Comparison of ENCODE assay signal across 25 cellular contexts in genomic region chr9:119086590-119086989, GRCh38.
"Had no signal": no experiment of that assay in that cellular context is flagged by ENCODE, and none has a peak within 500 bp of the region (broad histone marks: within the 10 kb centered on the region; RNA-seq: fewer than 3 reads in every experiment).

No MANE protein-coding gene starts in this region.

- H3K4me3 ChIP-seq: body of pancreas, cardiac muscle cell, esophagus squamous epithelium, gastrocnemius medialis, lower lobe of right lung, uterus had no signal

- H3K9me3 Mint-ChIP-seq: endodermal cell had no signal

- H3K4me1 Mint-ChIP-seq: activated naive CD4-positive, alpha-beta T cell treated with anti-CD3 and anti-CD28 coated beads, Interleukin-2, amount 50 U/mL, for 24 hours; immature natural killer cell; naive B cell; stimulated activated naive B cell treated with anti-CD40 and anti-IgM and Interleukin-4, amounts not matched to agents 10 μg/mL and 1 μg/mL and 100 μg/mL, for 72 hours had no signal

- H3K27me3 Mint-ChIP-seq: activated naive CD4-positive, alpha-beta T cell treated with anti-CD3 and anti-CD28 coated beads, Interleukin-2, amount 50 U/mL, for 24 hours; stimulated activated naive B cell treated with anti-CD40 and anti-IgM and Interleukin-4, amounts not matched to agents 10 μg/mL and 1 μg/mL and 100 μg/mL, for 72 hours had no signal

- H3K27ac ChIP-seq: body of pancreas, cardiac muscle cell, esophagus squamous epithelium, gastrocnemius medialis, lower lobe of right lung, uterus, VCaP had no signal

- H3K4me1 ChIP-seq: body of pancreas, esophagus squamous epithelium, lower lobe of right lung, uterus had no signal

- H3K36me3 Mint-ChIP-seq: activated naive CD4-positive, alpha-beta T cell treated with anti-CD3 and anti-CD28 coated beads, Interleukin-2, amount 50 U/mL, for 24 hours; immature natural killer cell; naive B cell; stimulated activated naive B cell treated with anti-CD40 and anti-IgM and Interleukin-4, amounts not matched to agents 10 μg/mL and 1 μg/mL and 100 μg/mL, for 72 hours had no signal

- DNase-seq: activated CD4-positive, alpha-beta T cell treated with anti-CD3 and anti-CD28 coated beads for 1 hour; activated CD4-positive, alpha-beta T cell treated with anti-CD3 and anti-CD28 coated beads, Interleukin-2, amount 50 U/mL, for 1 hour; activated CD8-positive, alpha-beta T cell treated with anti-CD3 and anti-CD28 coated beads, Interleukin-2, amount 10 ng/mL, durations not matched to agents 7 days and 5 days; activated gamma-delta T cell treated with Interleukin-2 at 50 U/mL for 16 hours; anterior cingulate cortex; body of pancreas; cortex of kidney; endodermal cell; esophagus squamous epithelium; gastrocnemius medialis; hippocampal formation; immature natural killer cell; lower lobe of right lung; naive B cell; occipital lobe; small intestine; stimulated activated naive B cell treated with anti-CD40 and anti-IgM and Interleukin-4, amounts not matched to agents 10 μg/mL and 1 μg/mL and 100 μg/mL, for 72 hours; trophoblast cell; uterus had no signal

- H3K27ac Mint-ChIP-seq: activated CD8-positive, alpha-beta T cell treated with anti-CD3 and anti-CD28 coated beads, Interleukin-2, amount 10 ng/mL, durations not matched to agents 7 days and 5 days; activated naive CD4-positive, alpha-beta T cell treated with anti-CD3 and anti-CD28 coated beads, Interleukin-2, amount 50 U/mL, for 24 hours; activated T-helper 1 cell treated with anti-CD3 and anti-CD28 coated beads, Interleukin-12 subunit alpha, Interleukin-12 subunit beta, Interleukin-2, Interleukin-4 antibody, amounts not matched to agents 30 ng/mL and 10 ng/mL and 1 ng/mL, durations not matched to agents 14 hours and 24 hours and 36 hours; endodermal cell; immature natural killer cell; naive B cell; stimulated activated naive B cell treated with anti-CD40 and anti-IgM and Interleukin-4, amounts not matched to agents 10 μg/mL and 1 μg/mL and 100 μg/mL, for 72 hours had no signal

- H3K36me3 ChIP-seq: cardiac muscle cell, esophagus squamous epithelium, gastrocnemius medialis, lower lobe of right lung, uterus had no signal

- H3K4me3 Mint-ChIP-seq: activated CD8-positive, alpha-beta T cell treated with anti-CD3 and anti-CD28 coated beads, Interleukin-2, amount 10 ng/mL, durations not matched to agents 7 days and 5 days; activated naive CD4-positive, alpha-beta T cell treated with anti-CD3 and anti-CD28 coated beads, Interleukin-2, amount 50 U/mL, for 24 hours; activated T-helper 1 cell treated with anti-CD3 and anti-CD28 coated beads, Interleukin-12 subunit alpha, Interleukin-12 subunit beta, Interleukin-2, Interleukin-4 antibody, amounts not matched to agents 30 ng/mL and 10 ng/mL and 1 ng/mL, durations not matched to agents 14 hours and 24 hours and 36 hours; endodermal cell; immature natural killer cell; naive B cell; stimulated activated naive B cell treated with anti-CD40 and anti-IgM and Interleukin-4, amounts not matched to agents 10 μg/mL and 1 μg/mL and 100 μg/mL, for 72 hours had no signal

- ATAC-seq: activated CD8-positive, alpha-beta T cell treated with anti-CD3 and anti-CD28 coated beads, Interleukin-2, amount 10 ng/mL, durations not matched to agents 7 days and 5 days; body of pancreas; gastrocnemius medialis; left lobe of liver; lower lobe of right lung; sciatic nerve; stimulated activated naive B cell treated with anti-CD40 and anti-IgM and Interleukin-4, amounts not matched to agents 10 μg/mL and 1 μg/mL and 100 μg/mL, for 72 hours had no signal

- FAIRE-seq: small intestine had no signal

- H3K9me3 ChIP-seq: body of pancreas, esophagus squamous epithelium, gastrocnemius medialis, lower lobe of right lung, uterus had no signal

- H3K27me3 ChIP-seq: body of pancreas, cardiac muscle cell, esophagus squamous epithelium, gastrocnemius medialis, uterus had no signal
